In the genomic region with DNA sequence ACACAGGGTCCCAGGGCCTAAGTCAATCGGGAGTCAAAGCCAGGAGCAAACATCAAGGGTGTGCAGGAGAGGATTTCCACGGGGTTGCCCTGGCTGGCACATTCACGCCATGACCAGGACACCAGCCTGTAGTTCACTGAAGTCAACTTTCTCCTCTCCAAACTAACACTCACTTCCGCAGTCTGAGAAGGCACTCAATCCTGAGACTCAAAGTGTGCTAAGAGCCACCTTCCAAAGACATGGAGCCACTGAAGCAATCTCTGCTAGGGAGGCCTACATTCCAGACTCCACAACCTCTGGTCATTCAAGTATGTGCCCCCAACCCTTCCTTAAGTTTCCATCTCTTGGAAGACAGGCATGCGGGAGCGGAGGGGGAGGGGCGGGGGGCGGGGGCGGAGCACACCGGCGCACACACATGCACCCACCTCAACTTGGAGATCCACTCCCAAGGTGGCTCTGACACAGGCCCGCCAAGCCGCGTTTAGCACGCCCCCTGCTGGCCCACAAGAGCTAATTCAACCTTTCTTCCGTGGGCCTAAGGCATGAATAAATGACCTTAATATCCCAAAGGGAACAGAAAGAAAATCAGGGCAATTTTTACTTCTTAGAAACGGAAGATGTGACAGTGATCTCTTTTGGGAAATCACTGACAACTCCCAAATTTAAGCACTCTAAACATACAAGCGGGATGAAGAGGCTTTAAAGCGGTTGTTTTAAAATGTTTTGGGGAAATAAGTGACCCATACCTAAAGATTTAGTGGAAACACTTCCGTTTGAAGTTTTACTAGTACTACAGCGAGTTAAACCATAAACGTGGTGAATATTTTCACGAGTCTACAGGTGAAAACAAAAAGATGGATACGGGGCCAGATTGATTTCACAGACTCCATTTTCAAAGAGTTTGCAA, we compare ENCODE assay signal across 8 cellular contexts. TPM values are rescaled to one million over a fixed set of nuclear protein-coding genes. Genes with fewer than 3 reads are reported as not detected.
A peak's percentile ranks its signal among the peaks of the same experiment; 100 is the strongest.
DNase-seq lines count a peak whose midpoint lies in the region; ATAC-seq, FAIRE-seq and TF ChIP-seq lines count a peak whose summit lies in the region.

No MANE protein-coding gene starts in this region.

- TF ChIP-seq POLR2A in endothelial cell of umbilical vein (IDR thresholded peaks at IDR 0.05; ENCODE audit: low read depth, low read length), result no peak

- H3K4me2 ChIP-seq in endothelial cell of umbilical vein (ENCODE audit: insufficient read depth, low read length), result no peak overlapping the region

- BruUV-seq in endothelial cell of umbilical vein (replicated peaks; lab: Mats Ljungman, UMichigan), result no TSS peak

- peaks cover 6 to 15% (median 12%) of the 10 kb centered on the region in 3 donors for H3K4me1 Mint-ChIP-seq in naive B cell

- no peaks in the 10 kb centered on the region for H3K36me3 ChIP-seq in BE2C
- H3K36me3 ChIP-seq in HEK293 (ENCODE audit: control insufficient read depth in 2 of 2, insufficient read depth in 1 of 2, low read length in 2 of 2), result no peaks in the 10 kb centered on the region
- no peaks in the 10 kb centered on the region for H3K36me3 ChIP-seq in endothelial cell of umbilical vein (ENCODE audit: control insufficient read depth in 2 of 2, extremely low read depth in 1 of 2, insufficient read depth in 2 of 2, low read length in 2 of 2)

- H3K9me1 ChIP-seq in endothelial cell of umbilical vein (replicated peaks; ENCODE audit: control insufficient read depth, extremely low read depth, insufficient read depth, low read length), result no peaks in the 10 kb centered on the region

- intact Hi-C loops in endothelial cell of umbilical vein (cut with micrococcal nuclease), result loop anchor here (10.0 kb wide), 1 partner anchor 543 kb away; the partner anchor contains the start of gene KLF13

- DNase-seq in BE2C (peak; percentile 63), NCI-H774 (lab: John Stamatoyannopoulos, UW) (peak; percentile 63), endothelial cell of umbilical vein (ENCODE audit: low read depth, low spot score) (peak; percentile 48), naive B cell (peak; percentile 12), substantia nigra (lab: John Stamatoyannopoulos, UW) (peak in 30 of 49 donors; percentile 23 to 86 (median 64))
- DNase-seq in activated CD8-positive, alpha-beta memory T cell treated with anti-CD3 and anti-CD28 coated beads for 48 hours (ENCODE audit: low read depth in 2 of 3, low spot score in 2 of 3), result peak in 2 of 3 experiments; percentile 18 to 45

- no peaks in the 10 kb centered on the region for H4K20me1 ChIP-seq in endothelial cell of umbilical vein (replicated peaks; ENCODE audit: control insufficient read depth, extremely low read depth, insufficient read depth, low read length)

- H3K27me3 Mint-ChIP-seq in naive B cell, result peaks cover 37 to 52% (median 41%) of the 10 kb centered on the region in 3 donors

- H3K9ac ChIP-seq in endothelial cell of umbilical vein (replicated peaks; ENCODE audit: extremely low read depth, insufficient read depth, low read length), result no peak overlapping the region

- no peak for ATAC-seq in naive B cell (ENCODE audit: low read depth in 2 of 2)
- no peak for ATAC-seq in HG03354 (IDR thresholded peaks at IDR 0.05; ENCODE audit: poor library complexity, severe bottlenecking, unreplicated experiment)

- H3K79me2 ChIP-seq in endothelial cell of umbilical vein (ENCODE audit: control insufficient read depth, insufficient read depth, low read length), result no peaks in the 10 kb centered on the region

- no peak overlapping the region for H2AFZ ChIP-seq in endothelial cell of umbilical vein (ENCODE audit: low read depth, low read length)

- FAIRE-seq in endothelial cell of umbilical vein (lab: Jason Lieb, UNC), result peak; percentile 63

- POLR2A ChIA-PET in HEK293 (lab: Yijun Ruan, JAX), result no interaction called here
- POLR2A ChIA-PET in endothelial cell of umbilical vein (lab: Charles Lee), result no interaction called here

- CTCF ChIA-PET in HEK293 (lab: Yijun Ruan, JAX) (interaction anchor here (0.6 to 1.7 kb wide), 4 partner anchors 7 to 685 kb away, joined by 4 to 6 read pairs (median 4); no protein-coding TSS in a partner anchor), endothelial cell of umbilical vein (lab: Charles Lee) (interaction anchor here (0.6 to 1.0 kb wide), 7 partner anchors 9 to 631 kb away, joined by 3 to 6 read pairs (median 3); no protein-coding TSS in a partner anchor)

- H3K4me1 ChIP-seq in BE2C (0 out of 2 replicates have a peak, but pooled peaks cover 3% of the 10 kb centered on the region), HEK293 (ENCODE audit: control insufficient read depth, insufficient read depth, low read length) (no peaks in the 10 kb centered on the region), endothelial cell of umbilical vein (ENCODE audit: control insufficient read depth, extremely low read depth, insufficient read depth, low read length) (peaks cover 3% of the 10 kb centered on the region)

- H3K4me3 Mint-ChIP-seq in naive B cell, result peak overlapping the region in 4 of 8 donors; percentile 26 to 88 (median 40)

- peaks cover 2 to 18% (median 8%) of the 10 kb centered on the region in 7 donors for H3K9me3 Mint-ChIP-seq in naive B cell

- H3K27ac Mint-ChIP-seq in naive B cell, result peak overlapping the region in 1 of 6 donors; percentile 88

- H3K27me3 ChIP-seq in BE2C (peaks cover 6% of the 10 kb centered on the region), endothelial cell of umbilical vein (ENCODE audit: control insufficient read depth in 2 of 2, insufficient read depth in 2 of 2, low read length in 2 of 2) (peaks cover 8 to 9% of the 10 kb centered on the region in 2 experiments)

- H3K27ac ChIP-seq in HEK293 (ENCODE audit: extremely low read depth, low read depth, low read length) (no peak overlapping the region), endothelial cell of umbilical vein (ENCODE audit: insufficient read depth, low read depth, low read length) (no peak overlapping the region), substantia nigra (ENCODE audit: low read depth, low read length, poor library complexity, severe bottlenecking) (peak overlapping the region; percentile 79)

- dilution Hi-C loops in endothelial cell of umbilical vein (cut with MboI; ENCODE audit: extremely low pct_ligation_motif_present, low sequenced_read_pairs), result no loop called here

- H3K4me3 ChIP-seq in BE2C (ENCODE audit: low read depth, low read length), result no peak overlapping the region
- no peak overlapping the region for H3K4me3 ChIP-seq in HEK293 (ENCODE audit: low read depth, low read length)
- H3K4me3 ChIP-seq in endothelial cell of umbilical vein (replicated peaks in 1 of 3; ENCODE audit: insufficient read depth in 1 of 3, low read depth in 1 of 3, low read length in 3 of 3), result no peak overlapping the region

- TF ChIP-seq CTCF in BE2C (IDR thresholded peaks at IDR 0.05; ENCODE audit: low read depth, low read length), result peak; percentile 85
- TF ChIP-seq CTCF in HEK293 (tag by site-specific recombination; IDR thresholded peaks at IDR 0.05), result no peak
- TF ChIP-seq CTCF in endothelial cell of umbilical vein (IDR thresholded peaks at IDR 0.05; ENCODE audit: extremely low read depth in 1 of 2, insufficient read depth in 1 of 2, low read depth in 1 of 2, low read length in 2 of 2), result peak; percentile 71 to 80

- no peaks in the 10 kb centered on the region for H3K9me3 ChIP-seq in BE2C
- H3K9me3 ChIP-seq in HEK293 (ENCODE audit: control insufficient read depth, insufficient read depth, low read depth, low read length), result no peaks in the 10 kb centered on the region
- H3K9me3 ChIP-seq in endothelial cell of umbilical vein (replicated peaks; ENCODE audit: control insufficient read depth, insufficient read depth, low read length), result no peaks in the 10 kb centered on the region

- peaks cover 0 to 10% of the 10 kb centered on the region in 2 donors for H3K36me3 Mint-ChIP-seq in naive B cell

TF ChIP-seq in HEK293, 187 proteins besides CTCF, POLR2A, EP300 and RAD21 (continues in another document):
- TF ChIP-seq ZNF654 (tag by site-specific recombination; IDR thresholded peaks at IDR 0.05; ENCODE audit: low read depth), result peak; percentile 52
- TF ChIP-seq SP3 (tag by site-specific recombination; IDR thresholded peaks at IDR 0.05), result 0 out of 2 replicates have a peak, but pooled peaks have one; percentile 25

TF ChIP-seq in endothelial cell of umbilical vein, 7 proteins besides CTCF, POLR2A, EP300 and RAD21:
- TF ChIP-seq, protein P1, sequence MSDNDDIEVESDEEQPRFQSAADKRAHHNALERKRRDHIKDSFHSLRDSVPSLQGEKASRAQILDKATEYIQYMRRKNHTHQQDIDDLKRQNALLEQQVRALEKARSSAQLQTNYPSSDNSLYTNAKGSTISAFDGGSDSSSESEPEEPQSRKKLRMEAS (IDR thresholded peaks at IDR 0.05; ENCODE audit: insufficient read depth, insufficient read length), result no peak
- TF ChIP-seq GATA2 (IDR thresholded peaks at IDR 0.05; ENCODE audit: insufficient read depth, insufficient read length, low read depth, low read length) (no peak), FOS (IDR thresholded peaks at IDR 0.05; ENCODE audit: borderline replicate concordance, insufficient read depth, low read length) (no peak), POLR2AphosphoS5 (IDR thresholded peaks at IDR 0.05; ENCODE audit: insufficient read depth, low read depth, low read length) (no peak), MYC (IDR thresholded peaks at IDR 0.05; ENCODE audit: low read depth, low read length) (no peak), EZH2 (IDR thresholded peaks at IDR 0.05; ENCODE audit: borderline replicate concordance, low read depth, low read length, severe bottlenecking) (no peak), JUN (IDR thresholded peaks at IDR 0.05; ENCODE audit: borderline replicate concordance, insufficient read depth, insufficient read length, low read depth) (no peak)

RNA-seq across cellular contexts. Expression of gene OTUD7A, which starts 2.7 kb away (rescaled TPM):
- polyA plus RNA-seq in BE2C (2012; ENCODE audit: insufficient read depth, insufficient read length, low read depth), result 1.8 TPM
- 0.02 and 0.07 TPM in 2 replicates for total RNA-seq in endothelial cell of umbilical vein
- under 0.01 and 0.02 TPM in 2 replicates for polyA plus RNA-seq in endothelial cell of umbilical vein
- polyA plus RNA-seq in endothelial cell of umbilical vein (2011; cell fraction: cytosol; rRNA removed), result 0.06 TPM in 1 of 2 replicates, not detected in the other
- 0.03 and 0.29 TPM in 2 replicates for polyA plus RNA-seq in endothelial cell of umbilical vein (2011; cell fraction: nucleus; rRNA removed)
- 0.01 TPM in 1 of 2 replicates, not detected in the other for polyA plus RNA-seq in endothelial cell of umbilical vein (2012)
- polyA minus RNA-seq in endothelial cell of umbilical vein, result not detected in 2 replicates
- polyA minus RNA-seq in endothelial cell of umbilical vein (2011; cell fraction: cytosol; rRNA and poly(A)+ RNA removed), result 0.51 TPM
- 0.05 and 0.14 TPM in 2 replicates for polyA minus RNA-seq in endothelial cell of umbilical vein (2011; cell fraction: nucleus; rRNA and poly(A)+ RNA removed)
- under 1 TPM in 4 of 6 donors, not detected in 2; 0.03 to 0.52 (median 0.08) TPM for polyA plus RNA-seq in naive B cell (ENCODE audit: low read depth in 6 of 6)

Comparison
In these comparisons a context has a peak if more than half of its experiments do, and no peak if none do; other contexts are left out.
1. DNase-seq: peak in every context shown above with its lines; median percentile 64 in substantia nigra; 63 in BE2C; 63 in NCI-H774; 48 in endothelial cell of umbilical vein; 32 in activated CD8-positive, alpha-beta memory T cell treated with anti-CD3 and anti-CD28 coated beads for 48 hours; 12 in naive B cell.